1 cellular context compared by ENCODE assay signal in the genomic region with DNA sequence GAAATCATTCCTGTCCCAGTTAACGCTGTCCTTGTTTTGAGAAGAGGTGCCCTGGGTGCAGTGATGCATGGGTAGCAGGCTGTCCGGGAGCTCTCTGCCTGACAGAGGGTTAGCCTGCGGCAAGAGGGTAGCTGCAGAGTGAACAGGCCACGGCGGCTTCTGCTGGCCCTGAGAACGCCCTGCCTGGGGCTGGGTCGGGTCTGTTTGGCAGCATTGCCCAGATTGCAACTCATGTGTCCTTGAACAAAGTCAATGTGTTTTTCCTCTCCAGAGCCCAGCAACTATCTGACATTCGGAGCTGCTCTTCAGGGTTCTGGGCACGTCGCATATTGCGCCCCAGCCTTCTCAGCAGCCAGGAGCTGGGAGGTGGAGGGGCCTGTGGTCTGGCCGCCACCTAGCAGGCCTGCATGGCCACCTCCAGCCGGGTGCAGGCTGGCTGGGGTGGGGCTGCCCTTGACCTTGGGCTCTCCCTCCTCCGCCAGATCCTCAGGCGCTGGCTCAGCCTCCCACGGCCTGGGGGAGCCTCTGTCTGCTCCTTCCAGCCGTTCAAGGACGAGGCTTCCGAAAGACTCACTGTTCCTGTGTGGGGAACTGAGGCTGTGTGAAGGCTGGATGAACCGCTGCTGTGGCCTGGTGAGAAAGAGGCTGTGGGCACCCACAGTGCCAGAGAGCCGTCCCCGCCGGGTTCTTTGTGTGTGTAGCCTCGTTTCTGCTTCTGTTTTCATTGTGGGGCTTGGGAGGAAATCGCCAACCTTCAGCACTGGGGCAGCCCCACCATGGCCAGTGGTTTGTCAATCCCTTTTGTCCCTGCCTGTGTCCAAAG.
TF ChIP-seq lines count a peak whose summit lies in the region.

No MANE protein-coding gene starts in this region.

TF ChIP-seq in HepG2, 621 proteins besides CTCF, POLR2A, EP300 and RAD21 (continued from another document and continues in another):
- TF ChIP-seq BORCS8-MEF2B (CRISPR knock-in tag; IDR thresholded peaks at IDR 0.05), result 0 out of 2 replicates have a peak, but pooled peaks have one; percentile 23
- 0 out of 2 replicates have a peak, but pooled peaks have one; percentile 30 for TF ChIP-seq AHR (CRISPR knock-in tag; IDR thresholded peaks at IDR 0.05)
- 0 out of 2 replicates have a peak, but pooled peaks have one; percentile 40 for TF ChIP-seq ZKSCAN8 (CRISPR knock-in tag; IDR thresholded peaks at IDR 0.05; ENCODE audit: borderline replicate concordance)
- peak; percentile 71; the same call in 1 of the 2 replicates for TF ChIP-seq ESRRA (CRISPR knock-in tag; IDR thresholded peaks at IDR 0.05; ENCODE audit: low read depth)
- TF ChIP-seq CBX5 (CRISPR knock-in tag; IDR thresholded peaks at IDR 0.05; ENCODE audit: borderline replicate concordance), result peak; percentile 47; the same call in 1 of the 2 replicates
- TF ChIP-seq ZNF609 (CRISPR knock-in tag; IDR thresholded peaks at IDR 0.05; ENCODE audit: borderline replicate concordance), result 0 out of 2 replicates have a peak, but pooled peaks have one; percentile 21
- TF ChIP-seq IRF9 (CRISPR knock-in tag; IDR thresholded peaks at IDR 0.05; ENCODE audit: borderline replicate concordance), result peak; percentile 54; the same call in 1 of the 2 replicates
- peak; percentile 37; the same call in 1 of the 2 replicates for TF ChIP-seq ZNF543 (CRISPR knock-in tag; IDR thresholded peaks at IDR 0.05)
- TF ChIP-seq FOXO1 (CRISPR knock-in tag; IDR thresholded peaks at IDR 0.05), result peak; percentile 53; the same call in 1 of the 2 replicates
- TF ChIP-seq POLR2G (IDR thresholded peaks at IDR 0.05; ENCODE audit: low read depth, low read length), result 0 out of 2 replicates have a peak, but pooled peaks have one; percentile 16
- TF ChIP-seq ZNF792 (CRISPR knock-in tag; IDR thresholded peaks at IDR 0.05), result peak; percentile 64
- TF ChIP-seq ZNF124 (CRISPR knock-in tag; IDR thresholded peaks at IDR 0.05), result 0 out of 2 replicates have a peak, but pooled peaks have one; percentile 6
- TF ChIP-seq, protein P1, sequence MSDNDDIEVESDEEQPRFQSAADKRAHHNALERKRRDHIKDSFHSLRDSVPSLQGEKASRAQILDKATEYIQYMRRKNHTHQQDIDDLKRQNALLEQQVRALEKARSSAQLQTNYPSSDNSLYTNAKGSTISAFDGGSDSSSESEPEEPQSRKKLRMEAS (IDR thresholded peaks at IDR 0.05), result 0 out of 2 replicates have a peak, but pooled peaks have one; percentile 23
- TF ChIP-seq KDM3A (CRISPR knock-in tag; IDR thresholded peaks at IDR 0.05; ENCODE audit: low read depth), result peak; percentile 24; the same call in 1 of the 2 replicates
- TF ChIP-seq HDAC1 (CRISPR knock-in tag; IDR thresholded peaks at IDR 0.05), result peak; percentile 51
- TF ChIP-seq, protein P2, sequence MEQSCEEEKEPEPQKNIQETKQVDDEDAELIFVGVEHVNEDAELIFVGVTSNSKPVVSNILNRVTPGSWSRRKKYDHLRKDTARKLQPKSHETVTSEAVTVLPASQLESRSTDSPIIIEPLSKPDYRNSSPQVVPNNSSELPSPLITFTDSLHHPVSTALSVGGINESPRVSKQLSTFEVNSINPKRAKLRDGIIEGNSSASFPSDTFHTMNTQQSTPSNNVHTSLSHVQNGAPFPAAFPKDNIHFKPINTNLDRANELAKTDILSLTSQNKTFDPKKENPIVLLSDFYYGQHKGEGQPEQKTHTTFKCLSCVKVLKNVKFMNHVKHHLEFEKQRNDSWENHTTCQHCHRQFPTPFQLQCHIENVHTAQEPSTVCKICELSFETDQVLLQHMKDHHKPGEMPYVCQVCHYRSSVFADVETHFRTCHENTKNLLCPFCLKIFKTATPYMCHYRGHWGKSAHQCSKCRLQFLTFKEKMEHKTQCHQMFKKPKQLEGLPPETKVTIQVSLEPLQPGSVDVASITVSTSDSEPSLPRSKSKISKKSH (CRISPR knock-in tag; IDR thresholded peaks at IDR 0.05; ENCODE audit: borderline replicate concordance), result 0 out of 2 replicates have a peak, but pooled peaks have one; percentile 6
- peak; percentile 74 for TF ChIP-seq SAP130 (CRISPR knock-in tag; IDR thresholded peaks at IDR 0.05; ENCODE audit: low read depth)
- TF ChIP-seq ZFP90 (CRISPR knock-in tag; IDR thresholded peaks at IDR 0.05; ENCODE audit: borderline replicate concordance), result 0 out of 2 replicates have a peak, but pooled peaks have one; percentile 26
- peak; percentile 73; the same call in 1 of the 2 replicates for TF ChIP-seq ZNF768 (CRISPR knock-in tag; IDR thresholded peaks at IDR 0.05)
- TF ChIP-seq FOSL2 (CRISPR knock-in tag; IDR thresholded peaks at IDR 0.05), result 0 out of 2 replicates have a peak, but pooled peaks have one; percentile 25
- TF ChIP-seq ZFX (CRISPR knock-in tag; IDR thresholded peaks at IDR 0.05; ENCODE audit: low read depth), result peak; percentile 79
- 0 out of 2 replicates have a peak, but pooled peaks have one; percentile 3 for TF ChIP-seq HIC2 (CRISPR knock-in tag; IDR thresholded peaks at IDR 0.05; ENCODE audit: low read depth)
- 0 out of 2 replicates have a peak, but pooled peaks have one; percentile 58 for TF ChIP-seq ZNF180 (CRISPR knock-in tag; IDR thresholded peaks at IDR 0.05; ENCODE audit: borderline replicate concordance, low read depth)
- TF ChIP-seq MED1 (CRISPR knock-in tag; IDR thresholded peaks at IDR 0.05), result peak; percentile 68
- peak; percentile 68; the same call in 1 of the 2 replicates for TF ChIP-seq BRD4 (CRISPR knock-in tag; IDR thresholded peaks at IDR 0.05)
- TF ChIP-seq SALL1 (CRISPR knock-in tag; IDR thresholded peaks at IDR 0.05), result peak; percentile 29; the same call in 1 of the 2 replicates
- TF ChIP-seq, protein P3, sequence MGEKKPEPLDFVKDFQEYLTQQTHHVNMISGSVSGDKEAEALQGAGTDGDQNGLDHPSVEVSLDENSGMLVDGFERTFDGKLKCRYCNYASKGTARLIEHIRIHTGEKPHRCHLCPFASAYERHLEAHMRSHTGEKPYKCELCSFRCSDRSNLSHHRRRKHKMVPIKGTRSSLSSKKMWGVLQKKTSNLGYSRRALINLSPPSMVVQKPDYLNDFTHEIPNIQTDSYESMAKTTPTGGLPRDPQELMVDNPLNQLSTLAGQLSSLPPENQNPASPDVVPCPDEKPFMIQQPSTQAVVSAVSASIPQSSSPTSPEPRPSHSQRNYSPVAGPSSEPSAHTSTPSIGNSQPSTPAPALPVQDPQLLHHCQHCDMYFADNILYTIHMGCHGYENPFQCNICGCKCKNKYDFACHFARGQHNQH (CRISPR knock-in tag; IDR thresholded peaks at IDR 0.05), result peak; percentile 49; the same call in 1 of the 2 replicates
- TF ChIP-seq BCL6 (CRISPR knock-in tag; IDR thresholded peaks at IDR 0.05), result peak; percentile 12; the same call in 1 of the 2 replicates
- TF ChIP-seq ZNF160 (CRISPR knock-in tag; IDR thresholded peaks at IDR 0.05), result peak; percentile 23; the same call in 1 of the 2 replicates
- TF ChIP-seq RXRB (CRISPR knock-in tag; IDR thresholded peaks at IDR 0.05; ENCODE audit: borderline replicate concordance), result peak; percentile 46
- TF ChIP-seq, protein P4, sequence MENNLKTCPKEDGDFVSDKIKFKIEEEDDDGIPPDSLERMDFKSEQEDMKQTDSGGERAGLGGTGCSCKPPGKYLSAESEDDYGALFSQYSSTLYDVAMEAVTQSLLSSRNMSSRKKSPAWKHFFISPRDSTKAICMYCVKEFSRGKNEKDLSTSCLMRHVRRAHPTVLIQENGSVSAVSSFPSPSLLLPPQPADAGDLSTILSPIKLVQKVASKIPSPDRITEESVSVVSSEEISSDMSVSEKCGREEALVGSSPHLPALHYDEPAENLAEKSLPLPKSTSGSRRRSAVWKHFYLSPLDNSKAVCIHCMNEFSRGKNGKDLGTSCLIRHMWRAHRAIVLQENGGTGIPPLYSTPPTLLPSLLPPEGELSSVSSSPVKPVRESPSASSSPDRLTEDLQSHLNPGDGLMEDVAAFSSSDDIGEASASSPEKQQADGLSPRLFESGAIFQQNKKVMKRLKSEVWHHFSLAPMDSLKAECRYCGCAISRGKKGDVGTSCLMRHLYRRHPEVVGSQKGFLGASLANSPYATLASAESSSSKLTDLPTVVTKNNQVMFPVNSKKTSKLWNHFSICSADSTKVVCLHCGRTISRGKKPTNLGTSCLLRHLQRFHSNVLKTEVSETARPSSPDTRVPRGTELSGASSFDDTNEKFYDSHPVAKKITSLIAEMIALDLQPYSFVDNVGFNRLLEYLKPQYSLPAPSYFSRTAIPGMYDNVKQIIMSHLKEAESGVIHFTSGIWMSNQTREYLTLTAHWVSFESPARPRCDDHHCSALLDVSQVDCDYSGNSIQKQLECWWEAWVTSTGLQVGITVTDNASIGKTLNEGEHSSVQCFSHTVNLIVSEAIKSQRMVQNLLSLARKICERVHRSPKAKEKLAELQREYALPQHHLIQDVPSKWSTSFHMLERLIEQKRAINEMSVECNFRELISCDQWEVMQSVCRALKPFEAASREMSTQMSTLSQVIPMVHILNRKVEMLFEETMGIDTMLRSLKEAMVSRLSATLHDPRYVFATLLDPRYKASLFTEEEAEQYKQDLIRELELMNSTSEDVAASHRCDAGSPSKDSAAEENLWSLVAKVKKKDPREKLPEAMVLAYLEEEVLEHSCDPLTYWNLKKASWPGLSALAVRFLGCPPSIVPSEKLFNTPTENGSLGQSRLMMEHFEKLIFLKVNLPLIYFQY (CRISPR knock-in tag; IDR thresholded peaks at IDR 0.05; ENCODE audit: borderline replicate concordance), result peak; percentile 72; the same call in 1 of the 2 replicates
- TF ChIP-seq, protein P5, sequence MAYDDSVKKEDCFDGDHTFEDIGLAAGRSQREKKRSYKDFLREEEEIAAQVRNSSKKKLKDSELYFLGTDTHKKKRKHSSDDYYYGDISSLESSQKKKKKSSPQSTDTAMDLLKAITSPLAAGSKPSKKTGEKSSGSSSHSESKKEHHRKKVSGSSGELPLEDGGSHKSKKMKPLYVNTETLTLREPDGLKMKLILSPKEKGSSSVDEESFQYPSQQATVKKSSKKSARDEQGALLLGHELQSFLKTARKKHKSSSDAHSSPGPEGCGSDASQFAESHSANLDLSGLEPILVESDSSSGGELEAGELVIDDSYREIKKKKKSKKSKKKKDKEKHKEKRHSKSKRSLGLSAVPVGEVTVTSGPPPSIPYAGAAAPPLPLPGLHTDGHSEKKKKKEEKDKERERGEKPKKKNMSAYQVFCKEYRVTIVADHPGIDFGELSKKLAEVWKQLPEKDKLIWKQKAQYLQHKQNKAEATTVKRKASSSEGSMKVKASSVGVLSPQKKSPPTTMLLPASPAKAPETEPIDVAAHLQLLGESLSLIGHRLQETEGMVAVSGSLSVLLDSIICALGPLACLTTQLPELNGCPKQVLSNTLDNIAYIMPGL (CRISPR knock-in tag; IDR thresholded peaks at IDR 0.05; ENCODE audit: borderline replicate concordance in 1 of 2, low read depth in 1 of 2), result peak; percentile 62 to 63; a peak in 3 of 4 replicates
- TF ChIP-seq, protein P6, sequence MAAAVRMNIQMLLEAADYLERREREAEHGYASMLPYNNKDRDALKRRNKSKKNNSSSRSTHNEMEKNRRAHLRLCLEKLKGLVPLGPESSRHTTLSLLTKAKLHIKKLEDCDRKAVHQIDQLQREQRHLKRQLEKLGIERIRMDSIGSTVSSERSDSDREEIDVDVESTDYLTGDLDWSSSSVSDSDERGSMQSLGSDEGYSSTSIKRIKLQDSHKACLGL (CRISPR knock-in tag; IDR thresholded peaks at IDR 0.05), result peak; percentile 19; the same call in 1 of the 2 replicates
